Comparison of ENCODE assay signal across 28 cellular contexts in the genomic region with DNA sequence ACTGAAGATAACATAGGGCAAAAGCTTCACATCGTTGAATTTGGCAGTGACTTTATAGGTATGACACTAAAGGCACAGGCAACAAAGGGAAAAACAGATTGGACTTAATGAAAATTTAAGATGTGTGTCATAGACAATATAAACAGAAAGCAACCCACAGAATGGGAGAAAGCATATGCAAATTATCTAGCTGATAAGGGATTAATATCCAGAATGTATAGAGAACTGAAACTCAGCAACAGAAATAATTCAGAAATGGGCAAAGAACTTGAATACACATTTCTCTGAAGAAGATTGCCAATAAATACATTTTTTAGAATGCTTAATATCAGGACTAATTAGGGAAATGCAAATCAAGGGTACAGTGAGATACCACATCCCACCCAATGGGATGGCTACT. TPM values are rescaled to one million over a fixed set of nuclear protein-coding genes. Genes with fewer than 3 reads are reported as not detected.
A peak's percentile ranks its signal among the peaks of the same experiment; 100 is the strongest.
DNase-seq lines count a peak whose midpoint lies in the region; ATAC-seq, FAIRE-seq and TF ChIP-seq lines count a peak whose summit lies in the region.
"Had no signal": no experiment of that assay in that cellular context is flagged by ENCODE, and none has a peak within 500 bp of the region (broad histone marks: within the 10 kb centered on the region; RNA-seq: fewer than 3 reads in every experiment).

No MANE protein-coding gene starts in this region.

- TF ChIP-seq CTCF in D721Med (IDR thresholded peaks at IDR 0.05; ENCODE audit: insufficient read depth, missing control alignments), result no peak

- peak; percentile 67 for FAIRE-seq in D721Med (lab: Jason Lieb, UNC)
- FAIRE-seq: A204.1 had no signal

- no peaks in the 10 kb centered on the region for H3K9me3 ChIP-seq in T-helper 17 cell (ENCODE audit: control insufficient read depth, low read length, poor library complexity, severe bottlenecking)
- H3K9me3 ChIP-seq: BE2C had no signal

- H3K27ac Mint-ChIP-seq in T-helper 17 cell, result peak overlapping the region; percentile 8
- peak overlapping the region in 5 of 6 donors; percentile 3 to 85 (median 66) for H3K27ac Mint-ChIP-seq in naive B cell
- H3K27ac Mint-ChIP-seq in stimulated activated effector memory CD8-positive, alpha-beta T cell treated with anti-CD3 and anti-CD28 coated beads, Interleukin-12 subunit alpha, Interleukin-12 subunit beta, amount 100 ng/mL, for 72 hours, result no peak overlapping the region
- H3K27ac Mint-ChIP-seq: CD4-positive, alpha-beta T cell; HFFc6 had no signal

- H3K4me1 Mint-ChIP-seq in T-helper 17 cell, result no peaks in the 10 kb centered on the region
- H3K4me1 Mint-ChIP-seq in naive B cell, result peaks cover 49 to 89% (median 80%) of the 10 kb centered on the region in 3 donors
- no peaks in the 10 kb centered on the region for H3K4me1 Mint-ChIP-seq in stimulated activated effector memory CD8-positive, alpha-beta T cell treated with anti-CD3 and anti-CD28 coated beads, Interleukin-12 subunit alpha, Interleukin-12 subunit beta, amount 100 ng/mL, for 72 hours

- no peaks in the 10 kb centered on the region for H3K36me3 Mint-ChIP-seq in T-helper 17 cell (ENCODE audit: low read depth)
- H3K36me3 Mint-ChIP-seq in naive B cell, result peaks cover 22 to 28% of the 10 kb centered on the region in 2 donors
- H3K36me3 Mint-ChIP-seq in stimulated activated effector memory CD8-positive, alpha-beta T cell treated with anti-CD3 and anti-CD28 coated beads, Interleukin-12 subunit alpha, Interleukin-12 subunit beta, amount 100 ng/mL, for 72 hours, result no peaks in the 10 kb centered on the region

- H3K4me3 Mint-ChIP-seq in T-helper 17 cell (no peak overlapping the region), naive B cell (peak overlapping the region in 3 of 8 donors; percentile 7 to 29 (median 7))
- no peak overlapping the region for H3K4me3 Mint-ChIP-seq in stimulated activated effector memory CD8-positive, alpha-beta T cell treated with anti-CD3 and anti-CD28 coated beads, Interleukin-12 subunit alpha, Interleukin-12 subunit beta, amount 100 ng/mL, for 72 hours
- H3K4me3 Mint-ChIP-seq: CD4-positive, alpha-beta T cell; H9; HFFc6 had no signal

- DNase-seq in D721Med (ENCODE audit: insufficient read length, low spot score) (no peak), T-helper 17 cell (no peak), naive B cell (peak; percentile 27), putamen (ENCODE audit: low spot score) (no peak), NCI-H1436 treated with DMSO at 0.1 percent for 48 hours (lab: John Stamatoyannopoulos, UW) (no peak)
- no peak for DNase-seq in stimulated activated effector memory CD8-positive, alpha-beta T cell treated with anti-CD3 and anti-CD28 coated beads, Interleukin-12 subunit alpha, Interleukin-12 subunit beta, amount 100 ng/mL, for 72 hours (ENCODE audit: low spot score in 2 of 2)
- DNase-seq: BE2C; CD4-positive, alpha-beta T cell; COR-L47; DMS 273 treated with DMSO at 0.1 percent for 48 hours; DMS79 treated with DMSO at 0.1 percent for 48 hours; GM23248; H9; HFFc6; Kasumi-1; NCI-H1417 treated with DMSO at 0.1 percent for 48 hours; NCI-H187 treated with DMSO at 0.1 percent for 48 hours; NCI-H2107; NCI-H446 treated with DMSO at 0.1 percent for 48 hours; NCI-H526 treated with DMSO at 0.1 percent for 48 hours; PC-3; RPMI8226; SHP77; SW 1271 had no signal

- ATAC-seq in HG03103 (IDR thresholded peaks at IDR 0.05; ENCODE audit: low read depth, unreplicated experiment) (peak; percentile 63), T-helper 17 cell (no peak), naive B cell (ENCODE audit: low read depth in 2 of 2) (peak; percentile 75 to 76), HG02642 (IDR thresholded peaks at IDR 0.05; ENCODE audit: poor library complexity, unreplicated experiment) (no peak)
- ATAC-seq in stimulated activated effector memory CD8-positive, alpha-beta T cell treated with anti-CD3 and anti-CD28 coated beads, Interleukin-12 subunit alpha, Interleukin-12 subunit beta, amount 100 ng/mL, for 72 hours, result no peak
- ATAC-seq: PC-3 had no signal

- H3K27me3 Mint-ChIP-seq in T-helper 17 cell, result peaks cover 10% of the 10 kb centered on the region
- H3K27me3 Mint-ChIP-seq in naive B cell, result no peaks in the 10 kb centered on the region
- H3K27me3 Mint-ChIP-seq: CD4-positive, alpha-beta T cell had no signal

- peaks cover 0 to 29% (median 14%) of the 10 kb centered on the region in 7 donors for H3K9me3 Mint-ChIP-seq in naive B cell
- no peaks in the 10 kb centered on the region for H3K9me3 Mint-ChIP-seq in stimulated activated effector memory CD8-positive, alpha-beta T cell treated with anti-CD3 and anti-CD28 coated beads, Interleukin-12 subunit alpha, Interleukin-12 subunit beta, amount 100 ng/mL, for 72 hours
- H3K9me3 Mint-ChIP-seq: H9 had no signal

RNA-seq across cellular contexts. Expression of gene ANGPTL1, which starts 55.2 kb away (rescaled TPM):
- total RNA-seq in T-helper 17 cell, result not detected
- polyA plus RNA-seq in naive B cell (ENCODE audit: low read depth in 6 of 6), result 1 to 10 TPM in 2 of 6 donors, under 1 TPM in 3, not detected in 1; 0.38 to 1.4 (median 0.89) TPM
- total RNA-seq: CD4-positive, alpha-beta T cell; H9; HFFc6; MCF 10A; PC-3 had no signal

Comparison
In these comparisons a context has a peak if more than half of its experiments do, and no peak if none do; other contexts are left out.
1. ATAC-seq: peak in HG03103 (single experiment) and naive B cell (2 of 2); none in T-helper 17 cell (single experiment), HG02642 (single experiment) and stimulated activated effector memory CD8-positive, alpha-beta T cell treated with anti-CD3 and anti-CD28 coated beads, Interleukin-12 subunit alpha, Interleukin-12 subunit beta, amount 100 ng/mL, for 72 hours (single experiment).